Comparison of ENCODE assay signal across 8 cellular contexts in genomic region chr17:17751489-17751995, GRCh38.
DNase-seq lines count a peak whose midpoint lies in the region; ATAC-seq and TF ChIP-seq lines count a peak whose summit lies in the region.

No MANE protein-coding gene starts in this region.

- CTCF ChIA-PET in activated CD8-positive, alpha-beta T cell treated with anti-CD3 and anti-CD28 coated beads, Interleukin-2, amount 10 ng/mL, durations not matched to agents 7 days and 5 days (lab: Charles Lee) = interaction anchor here (0.9 to 1.4 kb wide), 3 partner anchors 12 to 168 kb away, joined by 3 to 4 read pairs (median 3); no protein-coding TSS in a partner anchor

- TF ChIP-seq CTCF in fibroblast of pulmonary artery (IDR thresholded peaks at IDR 0.05; ENCODE audit: low read length, missing control alignments) = no peak

- peak; percentile 15 for DNase-seq in stimulated activated CD4-positive, alpha-beta T cell treated with anti-CD3 and anti-CD28 coated beads, Interleukin-1b, Interleukin-23, amount 100 ng/mL, for 48 hours
- DNase-seq in stimulated activated CD4-positive, alpha-beta T cell treated with anti-CD3 and anti-CD28 coated beads, Interleukin-4, amount 100 ng/mL, for 4 hours = no peak
- DNase-seq in activated CD8-positive, alpha-beta T cell treated with anti-CD3 and anti-CD28 coated beads, Interleukin-2, amount 10 ng/mL, durations not matched to agents 7 days and 5 days = peak; percentile 69
- no peak for DNase-seq in fibroblast of pulmonary artery (ENCODE audit: low read depth)
- peak; percentile 49 for DNase-seq in stimulated activated CD8-positive, alpha-beta memory T cell treated with anti-CD3 and anti-CD28 coated beads, Interleukin-4, amount 100 ng/mL, for 48 hours
- no peak for DNase-seq in iPS-NIHi11 (ENCODE audit: low spot score)
- no peak for DNase-seq in NCI-H1417 treated with DMSO at 0.1 percent for 48 hours (lab: John Stamatoyannopoulos, UW)

- peak overlapping the region; percentile 38 for H3K4me3 ChIP-seq in fibroblast of pulmonary artery (replicated peaks; ENCODE audit: low read depth, low read length)

- H3K27ac Mint-ChIP-seq in activated CD8-positive, alpha-beta T cell treated with anti-CD3 and anti-CD28 coated beads, Interleukin-2, amount 10 ng/mL, durations not matched to agents 7 days and 5 days = peak overlapping the region; percentile 95

- POLR2A ChIA-PET in activated CD8-positive, alpha-beta T cell treated with anti-CD3 and anti-CD28 coated beads, Interleukin-2, amount 10 ng/mL, durations not matched to agents 7 days and 5 days (lab: Charles Lee) = interaction anchor here (0.6 to 2.3 kb wide), 7 partner anchors 10 to 98 kb away, joined by 3 to 12 read pairs (median 4); partner anchors contain the start of gene SREBF1

- no peaks in the 10 kb centered on the region for H3K27me3 Mint-ChIP-seq in activated CD8-positive, alpha-beta T cell treated with anti-CD3 and anti-CD28 coated beads, Interleukin-2, amount 10 ng/mL, durations not matched to agents 7 days and 5 days (ENCODE audit: low read depth)

- H3K4me3 Mint-ChIP-seq in activated CD8-positive, alpha-beta T cell treated with anti-CD3 and anti-CD28 coated beads, Interleukin-2, amount 10 ng/mL, durations not matched to agents 7 days and 5 days = peak overlapping the region; percentile 96

- H3K4me1 Mint-ChIP-seq in activated CD8-positive, alpha-beta T cell treated with anti-CD3 and anti-CD28 coated beads, Interleukin-2, amount 10 ng/mL, durations not matched to agents 7 days and 5 days (ENCODE audit: low read depth) = peaks cover 86% of the 10 kb centered on the region

- H3K36me3 Mint-ChIP-seq in activated CD8-positive, alpha-beta T cell treated with anti-CD3 and anti-CD28 coated beads, Interleukin-2, amount 10 ng/mL, durations not matched to agents 7 days and 5 days (ENCODE audit: low read depth) = peaks cover 2% of the 10 kb centered on the region

- ATAC-seq in activated CD8-positive, alpha-beta T cell treated with anti-CD3 and anti-CD28 coated beads, Interleukin-2, amount 10 ng/mL, durations not matched to agents 7 days and 5 days = peak; percentile 41
- no peak for ATAC-seq in HG03469 (IDR thresholded peaks at IDR 0.05; ENCODE audit: unreplicated experiment)

- H3K9me3 Mint-ChIP-seq in activated CD8-positive, alpha-beta T cell treated with anti-CD3 and anti-CD28 coated beads, Interleukin-2, amount 10 ng/mL, durations not matched to agents 7 days and 5 days (ENCODE audit: insufficient read depth) = no peaks in the 10 kb centered on the region

Comparison
In these comparisons a context has a peak if more than half of its experiments do, and no peak if none do; other contexts are left out.
1. DNase-seq: peak in stimulated activated CD4-positive, alpha-beta T cell treated with anti-CD3 and anti-CD28 coated beads, Interleukin-1b, Interleukin-23, amount 100 ng/mL, for 48 hours (single experiment), activated CD8-positive, alpha-beta T cell treated with anti-CD3 and anti-CD28 coated beads, Interleukin-2, amount 10 ng/mL, durations not matched to agents 7 days and 5 days (single experiment) and stimulated activated CD8-positive, alpha-beta memory T cell treated with anti-CD3 and anti-CD28 coated beads, Interleukin-4, amount 100 ng/mL, for 48 hours (single experiment); none in stimulated activated CD4-positive, alpha-beta T cell treated with anti-CD3 and anti-CD28 coated beads, Interleukin-4, amount 100 ng/mL, for 4 hours (0 of 2), fibroblast of pulmonary artery (single experiment), iPS-NIHi11 (single experiment) and NCI-H1417 treated with DMSO at 0.1 percent for 48 hours (single experiment).